16 cellular contexts compared by ENCODE assay signal in the genomic region with DNA sequence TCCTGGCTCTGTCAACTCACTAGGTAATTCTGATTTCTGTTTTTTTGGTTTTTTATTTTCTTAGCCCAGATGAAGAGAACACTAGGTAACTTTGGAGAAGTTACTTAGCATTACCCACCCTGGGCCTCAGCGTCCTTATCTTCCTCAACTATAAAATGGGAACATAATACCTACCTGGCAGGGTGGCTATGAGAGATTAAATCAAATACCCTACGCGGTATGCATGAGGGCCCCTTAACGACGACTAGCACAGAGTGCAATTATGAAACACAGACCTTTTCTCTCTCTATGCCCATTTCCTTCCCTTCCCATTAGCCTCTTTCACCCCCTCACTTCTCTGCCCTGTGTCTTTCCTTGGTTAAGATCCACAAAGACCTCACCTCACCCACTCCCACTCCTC. TPM values are rescaled to one million over a fixed set of nuclear protein-coding genes. Genes with fewer than 3 reads are reported as not detected.
A peak's percentile ranks its signal among the peaks of the same experiment; 100 is the strongest.
DNase-seq lines count a peak whose midpoint lies in the region; ATAC-seq and TF ChIP-seq lines count a peak whose summit lies in the region.
"Had no signal": no experiment of that assay in that cellular context is flagged by ENCODE, and none has a peak within 500 bp of the region (broad histone marks: within the 10 kb centered on the region; RNA-seq: fewer than 3 reads in every experiment).

No MANE protein-coding gene starts in this region.

- H3K4me3 ChIP-seq in AG04450 (ENCODE audit: low read depth, low read length) = no peak overlapping the region
- H3K4me3 ChIP-seq in CD4-positive, CD25-positive, alpha-beta regulatory T cell (ENCODE audit: low read depth, low read length) = no peak overlapping the region
- no peak overlapping the region for H3K4me3 ChIP-seq in BE2C (ENCODE audit: low read depth, low read length)
- H3K4me3 ChIP-seq: pancreas, sigmoid colon, uterus had no signal

- CTCF ChIA-PET in AG04450 (lab: Charles Lee) = no interaction called here
- CTCF ChIA-PET in activated CD8-positive, alpha-beta T cell treated with anti-CD3 and anti-CD28 coated beads for 36 hours (lab: Charles Lee) = interaction anchor here (2.4 kb wide), 1 partner anchor 10 kb away, joined by 15 read pairs; a partner anchor contains a TSS

- H3K27ac Mint-ChIP-seq in CD4-positive, CD25-positive, alpha-beta regulatory T cell = peak overlapping the region; percentile 68 to 97 (median 81)
- peak overlapping the region; percentile 63 for H3K27ac Mint-ChIP-seq in activated CD8-positive, alpha-beta T cell treated with anti-CD3 and anti-CD28 coated beads for 36 hours
- H3K27ac Mint-ChIP-seq in immature natural killer cell = peak overlapping the region in 4 of 6 donors; percentile 10 to 72 (median 52)

- DNase-seq in AG04450 (ENCODE audit: low read depth, low spot score) (no peak), immature natural killer cell (no peak), BE2C (no peak)
- no peak for DNase-seq in CD4-positive, CD25-positive, alpha-beta regulatory T cell
- DNase-seq in activated CD8-positive, alpha-beta T cell treated with anti-CD3 and anti-CD28 coated beads for 36 hours = no peak
- DNase-seq in stimulated activated CD4-positive, alpha-beta T cell treated with anti-CD3 and anti-CD28 coated beads, Interleukin-4, amount 100 ng/mL, for 1 hour = no peak
- DNase-seq: effector CD4-positive, alpha-beta T cell; GDM1; NCI-H187 treated with DMSO at 0.1 percent for 48 hours; NCI-H510A; pancreas; sigmoid colon; stimulated activated CD4-positive, alpha-beta T cell treated with anti-CD3 and anti-CD28 coated beads, Interleukin-1b, Interleukin-23, amount 100 ng/mL, for 48 hours; uterus had no signal

- H3K27me3 ChIP-seq in AG04450 (ENCODE audit: control insufficient read depth, insufficient read depth, low read length) (no peaks in the 10 kb centered on the region), BE2C (no peaks in the 10 kb centered on the region)
- no peaks in the 10 kb centered on the region for H3K27me3 ChIP-seq in CD4-positive, CD25-positive, alpha-beta regulatory T cell (ENCODE audit: control insufficient read depth, insufficient read depth, low read length)
- H3K27me3 ChIP-seq: pancreas, sigmoid colon, uterus had no signal

- H3K36me3 Mint-ChIP-seq in CD4-positive, CD25-positive, alpha-beta regulatory T cell = peaks cover 27% of the 10 kb centered on the region
- peaks cover 33% of the 10 kb centered on the region for H3K36me3 Mint-ChIP-seq in activated CD8-positive, alpha-beta T cell treated with anti-CD3 and anti-CD28 coated beads for 36 hours (ENCODE audit: low read depth)
- peaks cover 6 to 20% (median 13%) of the 10 kb centered on the region in 3 donors for H3K36me3 Mint-ChIP-seq in immature natural killer cell

- H3K4me3 Mint-ChIP-seq in CD4-positive, CD25-positive, alpha-beta regulatory T cell = peak overlapping the region in 1 of 4 donors; percentile 50
- H3K4me3 Mint-ChIP-seq in activated CD8-positive, alpha-beta T cell treated with anti-CD3 and anti-CD28 coated beads for 36 hours = no peak overlapping the region
- H3K4me3 Mint-ChIP-seq in immature natural killer cell = no peak overlapping the region

- H3K9me3 ChIP-seq in AG04450 (ENCODE audit: control insufficient read depth, insufficient read depth, low read length) = no peaks in the 10 kb centered on the region
- no peaks in the 10 kb centered on the region for H3K9me3 ChIP-seq in CD4-positive, CD25-positive, alpha-beta regulatory T cell (ENCODE audit: control insufficient read depth in 2 of 2, low read length in 2 of 2)
- no peaks in the 10 kb centered on the region for H3K9me3 ChIP-seq in BE2C
- H3K9me3 ChIP-seq: pancreas, sigmoid colon, uterus had no signal

- no peaks in the 10 kb centered on the region for H3K9me3 Mint-ChIP-seq in CD4-positive, CD25-positive, alpha-beta regulatory T cell
- H3K9me3 Mint-ChIP-seq in activated CD8-positive, alpha-beta T cell treated with anti-CD3 and anti-CD28 coated beads for 36 hours = no peaks in the 10 kb centered on the region
- no peaks in the 10 kb centered on the region for H3K9me3 Mint-ChIP-seq in immature natural killer cell

- POLR2A ChIA-PET in AG04450 (lab: Yijun Ruan, JAX) = no interaction called here
- POLR2A ChIA-PET in activated CD8-positive, alpha-beta T cell treated with anti-CD3 and anti-CD28 coated beads for 36 hours (lab: Charles Lee) = interaction anchor here (1.2 to 2.7 kb wide), 2 partner anchors 9 to 19 kb away, joined by 4 to 12 read pairs; no protein-coding TSS in a partner anchor

- H3K4me1 Mint-ChIP-seq in CD4-positive, CD25-positive, alpha-beta regulatory T cell = peaks cover 13 to 43% (median 36%) of the 10 kb centered on the region in 4 donors
- H3K4me1 Mint-ChIP-seq in activated CD8-positive, alpha-beta T cell treated with anti-CD3 and anti-CD28 coated beads for 36 hours (ENCODE audit: low read depth) = peaks cover 35% of the 10 kb centered on the region
- H3K4me1 Mint-ChIP-seq in immature natural killer cell = peaks cover 24 to 25% of the 10 kb centered on the region in 2 donors

- peaks cover 60% of the 10 kb centered on the region for H3K36me3 ChIP-seq in CD4-positive, CD25-positive, alpha-beta regulatory T cell (ENCODE audit: control insufficient read depth, insufficient read depth, low read length)
- H3K36me3 ChIP-seq in BE2C = peaks cover 80% of the 10 kb centered on the region
- H3K36me3 ChIP-seq: pancreas, uterus had no signal

- no peak for TF ChIP-seq CTCF in AG04450 (IDR thresholded peaks at IDR 0.05; ENCODE audit: low read depth, low read length)
- no peak for TF ChIP-seq CTCF in activated CD8-positive, alpha-beta T cell treated with anti-CD3 and anti-CD28 coated beads for 36 hours (IDR thresholded peaks at IDR 0.05)
- TF ChIP-seq CTCF in BE2C (IDR thresholded peaks at IDR 0.05; ENCODE audit: low read depth, low read length) = no peak

- H3K4me1 ChIP-seq in CD4-positive, CD25-positive, alpha-beta regulatory T cell (ENCODE audit: control insufficient read depth, insufficient read depth, low read length, poor library complexity, severe bottlenecking) = peaks cover 69% of the 10 kb centered on the region
- no peaks in the 10 kb centered on the region for H3K4me1 ChIP-seq in BE2C
- H3K4me1 ChIP-seq: pancreas, uterus had no signal

- intact Hi-C loops in activated CD8-positive, alpha-beta T cell treated with anti-CD3 and anti-CD28 coated beads for 36 hours (cut with micrococcal nuclease) = no loop called here

- H3K27ac ChIP-seq in AG04450 (ENCODE audit: low read depth, low read length) = peak overlapping the region; percentile 31
- peak overlapping the region; percentile 27 for H3K27ac ChIP-seq in CD4-positive, CD25-positive, alpha-beta regulatory T cell (ENCODE audit: insufficient read depth, low read length, poor library complexity, severe bottlenecking)
- H3K27ac ChIP-seq: pancreas, sigmoid colon, uterus, VCaP had no signal

- ATAC-seq in CD4-positive, CD25-positive, alpha-beta regulatory T cell (ENCODE audit: low read depth in 2 of 2) = no peak
- ATAC-seq in activated CD8-positive, alpha-beta T cell treated with anti-CD3 and anti-CD28 coated beads for 36 hours = no peak
- no peak for ATAC-seq in GM18868 (IDR thresholded peaks at IDR 0.05; ENCODE audit: unreplicated experiment)
- ATAC-seq: pancreas had no signal

- no peaks in the 10 kb centered on the region for H3K27me3 Mint-ChIP-seq in CD4-positive, CD25-positive, alpha-beta regulatory T cell
- H3K27me3 Mint-ChIP-seq in activated CD8-positive, alpha-beta T cell treated with anti-CD3 and anti-CD28 coated beads for 36 hours = no peaks in the 10 kb centered on the region
- peaks cover 0 to 5% (median 0%) of the 10 kb centered on the region in 3 donors for H3K27me3 Mint-ChIP-seq in immature natural killer cell (ENCODE audit: low read depth in 3 of 3)

RNA-seq across cellular contexts. Expression of a gene that starts 11.1 kb away (rescaled TPM):
- polyA plus RNA-seq in AG04450 (2011; rRNA removed) (207 and 212 TPM in 2 replicates), immature natural killer cell (10 to 100 TPM; 40.7 to 75.5 (median 42.2) TPM)
- 317 and 400 TPM in 2 replicates for polyA minus RNA-seq in AG04450 (2011; rRNA and poly(A)+ RNA removed)
- 302 TPM for total RNA-seq in CD4-positive, CD25-positive, alpha-beta regulatory T cell
- polyA plus RNA-seq in CD4-positive, CD25-positive, alpha-beta regulatory T cell = 10 to 100 TPM; 60.4 to 79.6 (median 64.2) TPM
- 100 to 1,000 TPM; 250 to 253 TPM for total RNA-seq in activated CD8-positive, alpha-beta T cell treated with anti-CD3 and anti-CD28 coated beads for 36 hours
- 164 TPM for polyA plus RNA-seq in BE2C (2012; ENCODE audit: insufficient read depth, insufficient read length, low read depth)
